8 cellular contexts compared by ENCODE assay signal in genomic region chr11:60841797-60842687, GRCh38. TPM values are rescaled to one million over a fixed set of nuclear protein-coding genes. Genes with fewer than 3 reads are reported as not detected.
A peak's percentile ranks its signal among the peaks of the same experiment; 100 is the strongest.
DNase-seq lines count a peak whose midpoint lies in the region; ATAC-seq lines count a peak whose summit lies in the region.

A gene with protein sequence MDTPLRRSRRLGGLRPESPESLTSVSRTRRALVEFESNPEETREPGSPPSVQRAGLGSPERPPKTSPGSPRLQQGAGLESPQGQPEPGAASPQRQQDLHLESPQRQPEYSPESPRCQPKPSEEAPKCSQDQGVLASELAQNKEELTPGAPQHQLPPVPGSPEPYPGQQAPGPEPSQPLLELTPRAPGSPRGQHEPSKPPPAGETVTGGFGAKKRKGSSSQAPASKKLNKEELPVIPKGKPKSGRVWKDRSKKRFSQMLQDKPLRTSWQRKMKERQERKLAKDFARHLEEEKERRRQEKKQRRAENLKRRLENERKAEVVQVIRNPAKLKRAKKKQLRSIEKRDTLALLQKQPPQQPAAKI (plus strand): TSS chr11:60842113. CDS start chr11:60842125, 12 bp downstream.

- ATAC-seq in GM21515 (IDR thresholded peaks at IDR 0.05; ENCODE audit: unreplicated experiment) = peak; percentile 75

- peaks cover 42% of the 10 kb centered on the region for H3K4me1 ChIP-seq in mononuclear cell (ENCODE audit: insufficient read depth, low read length)

- H3K9me3 ChIP-seq in mononuclear cell (ENCODE audit: low read depth, low read length) = no peaks in the 10 kb centered on the region

- peak within 1 kb of the TSS; percentile 38 for H3K27ac ChIP-seq in epithelial cell of prostate

- peak within 1 kb of the TSS; percentile 76 for H3K4me3 ChIP-seq in mononuclear cell (ENCODE audit: low read length)

- DNase-seq in DMS 273 (lab: John Stamatoyannopoulos, UW; ENCODE audit: unreplicated experiment) (peak; percentile 97), HuH-7 (ENCODE audit: low spot score) (peak; percentile 100), OCI-M2 (lab: John Stamatoyannopoulos, UW; ENCODE audit: unreplicated experiment) (peak; percentile 50), activated T-cell treated with anti-CD3 and anti-CD28 coated beads for 48 hours (ENCODE audit: low read depth) (peak; percentile 98), epithelial cell of prostate (ENCODE audit: low read depth, low spot score) (peak; percentile 79)
- peak; percentile 95 to 97 for DNase-seq in stimulated activated CD8-positive, alpha-beta memory T cell treated with anti-CD3 and anti-CD28 coated beads, Interleukin-2, amount 100 ng/mL, for 48 hours (ENCODE audit: low read depth in 2 of 2)

- H3K27me3 ChIP-seq in mononuclear cell (ENCODE audit: insufficient read depth, low read length) = no peaks in the 10 kb centered on the region

RNA-seq across cellular contexts. Expression of the gene that starts here (rescaled TPM):
- total RNA-seq in mononuclear cell = 3.8 TPM

Comparison
In these comparisons a context has a peak if more than half of its experiments do, and no peak if none do; other contexts are left out.
1. Peak in every context shown above with its lines: DNase-seq, ATAC-seq, H3K4me3 ChIP-seq and H3K27ac ChIP-seq.
2. DNase-seq: peak in every context shown above with its lines; median percentile 100 in HuH-7; 98 in activated T-cell treated with anti-CD3 and anti-CD28 coated beads for 48 hours; 97 in DMS 273; 96 in stimulated activated CD8-positive, alpha-beta memory T cell treated with anti-CD3 and anti-CD28 coated beads, Interleukin-2, amount 100 ng/mL, for 48 hours; 79 in epithelial cell of prostate; 50 in OCI-M2.